Comparison of ENCODE assay signal across 8 cellular contexts in the genomic region with DNA sequence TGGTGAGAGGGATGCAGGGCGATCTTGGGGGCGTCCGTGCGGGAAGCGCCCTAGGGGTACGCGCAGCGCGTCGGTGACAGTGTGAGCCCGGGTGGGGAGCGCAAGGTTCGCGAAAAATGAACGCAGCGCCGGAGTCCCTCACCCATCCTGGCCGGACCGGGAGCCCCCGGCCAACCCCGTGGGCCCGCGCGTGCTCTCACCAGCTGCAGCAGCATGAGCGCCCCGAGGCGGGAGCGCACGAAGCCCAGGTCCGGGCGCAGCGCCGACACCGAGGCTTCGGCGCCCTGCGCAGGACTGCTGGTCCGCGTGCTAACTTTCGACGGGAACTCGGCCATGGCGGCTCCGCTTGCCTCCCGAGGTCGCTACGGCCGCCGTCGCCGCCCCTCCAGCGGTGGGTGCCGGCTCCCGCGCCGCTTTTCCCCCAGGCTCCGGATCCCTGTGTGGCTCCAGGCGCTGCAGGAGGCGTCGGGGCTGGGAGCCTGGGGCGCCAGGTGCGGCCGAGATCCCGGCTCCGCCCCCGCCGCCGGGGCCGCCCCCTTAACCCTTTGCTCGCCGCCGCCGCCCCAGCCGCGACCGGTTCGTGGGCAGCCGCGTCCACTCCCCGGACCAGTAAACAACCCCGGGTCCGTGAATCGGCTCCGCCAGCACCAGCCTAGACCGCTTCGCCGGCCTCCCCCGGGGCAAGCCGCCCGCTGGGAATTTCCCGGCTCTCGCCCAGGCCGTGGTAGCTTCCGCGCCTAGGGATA. TPM values are rescaled to one million over a fixed set of nuclear protein-coding genes. Genes with fewer than 3 reads are reported as not detected.
DNase-seq lines count a peak whose midpoint lies in the region; ATAC-seq and TF ChIP-seq lines count a peak whose summit lies in the region.

A gene with protein sequence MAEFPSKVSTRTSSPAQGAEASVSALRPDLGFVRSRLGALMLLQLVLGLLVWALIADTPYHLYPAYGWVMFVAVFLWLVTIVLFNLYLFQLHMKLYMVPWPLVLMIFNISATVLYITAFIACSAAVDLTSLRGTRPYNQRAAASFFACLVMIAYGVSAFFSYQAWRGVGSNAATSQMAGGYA (minus strand): TSS at position 467 of the 746 bp plus-strand sequence. CDS start 132 bp downstream, at position 335.

- DNase-seq in ACHN: peak; percentile 57
- DNase-seq in GM20000 (ENCODE audit: low spot score): peak; percentile 86
- peak; percentile 62 to 75 (median 68) for DNase-seq in body of pancreas
- DNase-seq in retinal pigment epithelial cell (ENCODE audit: low read depth): no peak
- DNase-seq in Karpas-422: no peak

- TF ChIP-seq CTCF in GM20000 (IDR thresholded peaks at IDR 0.05; ENCODE audit: extremely low read depth, missing control alignments) (no peak), body of pancreas (IDR thresholded peaks at IDR 0.05) (no peak), retinal pigment epithelial cell (conservative IDR thresholded peaks at IDR 0.05; ENCODE audit: low read depth, low read length) (no peak)

- in situ Hi-C loops in ACHN (cut with HindIII; ENCODE audit: low pct_ligation_motif_present, low pct_unique_long_range_greater_than_20kb, low sequenced_read_pairs): no loop called here

- ATAC-seq in SK-N-SH treated with all-trans-retinoic acid at 6 μM for 48 hours (peak; percentile 72), body of pancreas (peak; percentile 79), HG02938 (IDR thresholded peaks at IDR 0.05; ENCODE audit: unreplicated experiment) (no peak)

- H2AFZ ChIP-seq in Karpas-422 (ENCODE audit: low read length): no peak within 1 kb of the TSS

- H4K20me1 ChIP-seq in Karpas-422 (ENCODE audit: insufficient read depth, low read depth, low read length): no peaks in the 10 kb centered on the region

- H3K36me3 ChIP-seq in body of pancreas (replicated peaks in 1 of 2; ENCODE audit: insufficient read depth in 1 of 2, low read depth in 2 of 2) (no peaks in the 10 kb centered on the region), iPS-15b (ENCODE audit: control insufficient read depth, insufficient read depth, low read length) (no peaks in the 10 kb centered on the region), Karpas-422 (ENCODE audit: insufficient read depth, low read length) (no peaks in the 10 kb centered on the region)

- no peaks in the 10 kb centered on the region for H3K9me3 ChIP-seq in body of pancreas
- no peaks in the 10 kb centered on the region for H3K9me3 ChIP-seq in iPS-15b (ENCODE audit: control insufficient read depth, insufficient read depth, low read length)
- H3K9me3 ChIP-seq in Karpas-422 (ENCODE audit: low read length): no peaks in the 10 kb centered on the region

- H3K27me3 ChIP-seq in body of pancreas (no peaks in the 10 kb centered on the region), iPS-15b (ENCODE audit: control insufficient read depth, insufficient read depth, low read length) (peaks cover 36% of the 10 kb centered on the region), Karpas-422 (ENCODE audit: low read length) (no peaks in the 10 kb centered on the region)

- peak; percentile 48 to 58 (median 56) for TF ChIP-seq POLR2A in body of pancreas (IDR thresholded peaks at IDR 0.05)

- H3K79me2 ChIP-seq in Karpas-422 (ENCODE audit: low read length): no peaks in the 10 kb centered on the region

- H3K9me2 ChIP-seq in Karpas-422 (replicated peaks; ENCODE audit: insufficient read depth, low read length): no peaks in the 10 kb centered on the region

- H3K4me1 ChIP-seq in body of pancreas (peaks cover 44% of the 10 kb centered on the region), iPS-15b (ENCODE audit: control insufficient read depth, insufficient read depth, low read length) (peaks cover 2% of the 10 kb centered on the region), Karpas-422 (ENCODE audit: low read length) (no peaks in the 10 kb centered on the region)

- intact Hi-C loops in body of pancreas (cut with DNase I): no loop called here

- peak within 1 kb of the TSS; percentile 54 for H3K9ac ChIP-seq in iPS-15b (ENCODE audit: low read depth, low read length)
- no peak within 1 kb of the TSS for H3K9ac ChIP-seq in Karpas-422 (ENCODE audit: low read length)

- no peak within 1 kb of the TSS for H3K4me2 ChIP-seq in Karpas-422 (ENCODE audit: low read depth, low read length, poor library complexity, severe bottlenecking)

- peak within 1 kb of the TSS; percentile 47 to 84 (median 82) for H3K27ac ChIP-seq in body of pancreas
- no peak within 1 kb of the TSS for H3K27ac ChIP-seq in Karpas-422 (ENCODE audit: low read length)

- peak within 1 kb of the TSS; percentile 80 to 90 for H3K4me3 ChIP-seq in body of pancreas
- H3K4me3 ChIP-seq in iPS-15b (ENCODE audit: low read depth, low read length): peak within 1 kb of the TSS; percentile 68
- peak within 1 kb of the TSS; percentile 49 for H3K4me3 ChIP-seq in retinal pigment epithelial cell (ENCODE audit: low read length)
- H3K4me3 ChIP-seq in Karpas-422 (ENCODE audit: low read length): no peak within 1 kb of the TSS

- 0 to 1% methylated on average over 13 to 95 of the region's 95 CpGs for WGBS in body of pancreas, 2 donors

TF ChIP-seq in SK-N-SH treated with all-trans-retinoic acid at 6 μM for 48 hours, 23 proteins besides CTCF, POLR2A, EP300 and RAD21:
- no peak for TF ChIP-seq CSDC2 (CRISPR knock-in tag; IDR thresholded peaks at IDR 0.05)
- TF ChIP-seq PATZ1 (CRISPR knock-in tag; IDR thresholded peaks at IDR 0.05; ENCODE audit: borderline replicate concordance): no peak
- TF ChIP-seq, protein P1, sequence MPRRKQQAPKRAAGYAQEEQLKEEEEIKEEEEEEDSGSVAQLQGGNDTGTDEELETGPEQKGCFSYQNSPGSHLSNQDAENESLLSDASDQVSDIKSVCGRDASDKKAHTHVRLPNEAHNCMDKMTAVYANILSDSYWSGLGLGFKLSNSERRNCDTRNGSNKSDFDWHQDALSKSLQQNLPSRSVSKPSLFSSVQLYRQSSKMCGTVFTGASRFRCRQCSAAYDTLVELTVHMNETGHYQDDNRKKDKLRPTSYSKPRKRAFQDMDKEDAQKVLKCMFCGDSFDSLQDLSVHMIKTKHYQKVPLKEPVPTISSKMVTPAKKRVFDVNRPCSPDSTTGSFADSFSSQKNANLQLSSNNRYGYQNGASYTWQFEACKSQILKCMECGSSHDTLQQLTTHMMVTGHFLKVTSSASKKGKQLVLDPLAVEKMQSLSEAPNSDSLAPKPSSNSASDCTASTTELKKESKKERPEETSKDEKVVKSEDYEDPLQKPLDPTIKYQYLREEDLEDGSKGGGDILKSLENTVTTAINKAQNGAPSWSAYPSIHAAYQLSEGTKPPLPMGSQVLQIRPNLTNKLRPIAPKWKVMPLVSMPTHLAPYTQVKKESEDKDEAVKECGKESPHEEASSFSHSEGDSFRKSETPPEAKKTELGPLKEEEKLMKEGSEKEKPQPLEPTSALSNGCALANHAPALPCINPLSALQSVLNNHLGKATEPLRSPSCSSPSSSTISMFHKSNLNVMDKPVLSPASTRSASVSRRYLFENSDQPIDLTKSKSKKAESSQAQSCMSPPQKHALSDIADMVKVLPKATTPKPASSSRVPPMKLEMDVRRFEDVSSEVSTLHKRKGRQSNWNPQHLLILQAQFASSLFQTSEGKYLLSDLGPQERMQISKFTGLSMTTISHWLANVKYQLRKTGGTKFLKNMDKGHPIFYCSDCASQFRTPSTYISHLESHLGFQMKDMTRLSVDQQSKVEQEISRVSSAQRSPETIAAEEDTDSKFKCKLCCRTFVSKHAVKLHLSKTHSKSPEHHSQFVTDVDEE (CRISPR knock-in tag; IDR thresholded peaks at IDR 0.05): no peak
- no peak for TF ChIP-seq ZNF8 (CRISPR knock-in tag; IDR thresholded peaks at IDR 0.05)
- TF ChIP-seq ZFP3 (CRISPR knock-in tag; IDR thresholded peaks at IDR 0.05): no peak
- TF ChIP-seq ISL1 (CRISPR knock-in tag; IDR thresholded peaks at IDR 0.05): no peak
- TF ChIP-seq RARB (CRISPR knock-in tag; IDR thresholded peaks at IDR 0.05): no peak
- no peak for TF ChIP-seq TOX (CRISPR knock-in tag; IDR thresholded peaks at IDR 0.05; ENCODE audit: borderline replicate concordance)
- no peak for TF ChIP-seq PPARA (CRISPR knock-in tag; IDR thresholded peaks at IDR 0.05; ENCODE audit: borderline replicate concordance)
- no peak for TF ChIP-seq GLIS3 (CRISPR knock-in tag; IDR thresholded peaks at IDR 0.05)
- TF ChIP-seq OSR1 (CRISPR knock-in tag; IDR thresholded peaks at IDR 0.05): no peak
- no peak for TF ChIP-seq CSRNP3 (CRISPR knock-in tag; IDR thresholded peaks at IDR 0.05)
- no peak for TF ChIP-seq ESRRG (CRISPR knock-in tag; IDR thresholded peaks at IDR 0.05)

RNA-seq across cellular contexts. Expression of the gene that starts here (rescaled TPM):
- 10 to 100 TPM; 32.9 to 43.2 TPM for total RNA-seq in body of pancreas
- total RNA-seq in Karpas-422 (2014; rRNA removed; shearing (Covaris generic); ENCODE audit: low replicate concordance): not detected in 2 replicates

Comparison
In these comparisons a context has a peak if more than half of its experiments do, and no peak if none do; other contexts are left out.
1. RNA of the gene that starts here (total RNA-seq): 32.9 to 43.2 TPM in body of pancreas; not detected in Karpas-422; every median in the first group is over 10 times any median in the second.
2. DNase-seq: peak in ACHN (single experiment), GM20000 (single experiment) and body of pancreas (4 of 4); none in retinal pigment epithelial cell (single experiment) and Karpas-422 (single experiment).